Comparison of ENCODE assay signal across 17 cellular contexts in the genomic region with DNA sequence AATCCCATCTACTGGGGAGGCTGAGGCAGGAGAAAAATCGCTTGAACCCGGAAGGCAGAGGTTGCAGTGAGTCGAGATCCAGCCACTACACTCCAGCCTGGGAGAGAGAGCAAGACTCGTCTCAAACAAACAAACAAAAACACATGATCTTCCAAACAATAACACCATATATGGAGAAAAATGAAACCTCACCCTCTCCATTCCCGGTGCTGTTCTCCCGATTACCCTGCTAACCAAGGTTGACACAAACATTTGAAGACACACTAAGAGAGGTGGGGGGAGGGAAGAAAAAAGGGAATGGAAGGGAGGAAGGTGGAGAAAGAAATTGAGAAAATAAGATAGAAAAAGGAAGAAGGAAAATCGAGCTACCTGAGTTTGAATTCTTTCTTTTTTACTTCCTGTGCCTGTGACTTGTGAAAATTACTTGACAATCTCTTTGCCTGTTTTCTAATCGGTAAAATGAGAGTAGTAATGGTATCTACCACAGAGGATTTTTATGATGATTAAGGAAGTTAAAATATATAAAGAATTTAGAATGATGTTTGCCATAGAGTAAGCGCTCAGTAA. TPM values are rescaled to one million over a fixed set of nuclear protein-coding genes. Genes with fewer than 3 reads are reported as not detected.
A peak's percentile ranks its signal among the peaks of the same experiment; 100 is the strongest.
DNase-seq lines count a peak whose midpoint lies in the region; ATAC-seq, FAIRE-seq and TF ChIP-seq lines count a peak whose summit lies in the region.
"Had no signal": no experiment of that assay in that cellular context is flagged by ENCODE, and none has a peak within 500 bp of the region (broad histone marks: within the 10 kb centered on the region; RNA-seq: fewer than 3 reads in every experiment).

No MANE protein-coding gene starts in this region.

- ATAC-seq in Panc1 (no peak), left colon (peak; percentile 24), GM18909 (IDR thresholded peaks at IDR 0.05; ENCODE audit: poor library complexity, unreplicated experiment) (no peak)

- CTCF ChIA-PET in Panc1 (lab: Charles Lee), result no interaction called here

- POLR2A ChIA-PET in Panc1 (lab: Charles Lee), result no interaction called here

- peak; percentile 39 for DNase-seq in NCI-H2107 treated with DMSO at 0.1 percent for 48 hours (lab: John Stamatoyannopoulos, UW; ENCODE audit: unreplicated experiment)
- DNase-seq in NCI-H2107 (lab: John Stamatoyannopoulos, UW), result no peak
- DNase-seq in COLO668 (lab: John Stamatoyannopoulos, UW; ENCODE audit: unreplicated experiment), result peak; percentile 9
- no peak for DNase-seq in Panc1 (ENCODE audit: low read depth, low spot score)
- DNase-seq in left colon, result no peak
- DNase-seq in spleen, result no peak
- DNase-seq in HTR-8/SVneo (ENCODE audit: insufficient read length, low spot score), result no peak
- DNase-seq: activated effector memory CD4-positive, alpha-beta T cell treated with anti-CD3 and anti-CD28 coated beads, Interleukin-2, amount 50 U/mL, for 16 hours; GOT3; left ventricle myocardium superior; MG63 had no signal

- FAIRE-seq in HTR-8/SVneo (lab: Jason Lieb, UNC), result no peak
- FAIRE-seq: GM12878 had no signal

- no peaks in the 10 kb centered on the region for H3K36me3 ChIP-seq in Panc1 (ENCODE audit: control insufficient read depth, insufficient read depth, low read length)
- H3K36me3 ChIP-seq in spleen, result no peaks in the 10 kb centered on the region
- H3K36me3 ChIP-seq: heart left ventricle, MG63 had no signal

- BruUV-seq in Panc1 (replicated peaks; lab: Mats Ljungman, UMichigan), result no TSS peak

- 83 to 94% (median 87%) methylated on average over 9 of the region's 9 CpGs for WGBS in spleen, 5 donors

- TF ChIP-seq CTCF in Panc1 (IDR thresholded peaks at IDR 0.05) (no peak), spleen (IDR thresholded peaks at IDR 0.05 in 8 of 11, conservative IDR thresholded peaks at IDR 0.05 in 3 of 11) (no peak)

- H3K27ac ChIP-seq in Panc1 (ENCODE audit: low read length), result peak overlapping the region; percentile 89
- H3K27ac ChIP-seq in spleen, result no peak overlapping the region
- H3K27ac ChIP-seq: VCaP had no signal

- H3K4me3 ChIP-seq in Panc1 (ENCODE audit: low read depth in 2 of 2, low read length in 2 of 2) (peak overlapping the region; percentile 57 to 75), spleen (no peak overlapping the region)
- H3K4me3 ChIP-seq: MG63 had no signal

- H3K27me3 ChIP-seq in Panc1 (ENCODE audit: control insufficient read depth, insufficient read depth, low read length) (no peaks in the 10 kb centered on the region), spleen (replicated peaks in 1 of 7) (no peaks in the 10 kb centered on the region)
- H3K27me3 ChIP-seq: heart left ventricle, MG63 had no signal

- no peak for TF ChIP-seq POLR2A in spleen (IDR thresholded peaks at IDR 0.05)

- H3K4me1 ChIP-seq in Panc1 (ENCODE audit: control insufficient read depth, insufficient read depth, low read length) (peaks cover 29% of the 10 kb centered on the region), spleen (peaks cover 0 to 15% (median 6%) of the 10 kb centered on the region in 6 donors)

- H3K9me3 ChIP-seq in Panc1 (ENCODE audit: control insufficient read depth, insufficient read depth, low read depth, low read length), result no peaks in the 10 kb centered on the region
- H3K9me3 ChIP-seq in spleen, result no peaks in the 10 kb centered on the region
- H3K9me3 ChIP-seq: heart left ventricle, MG63 had no signal

- intact Hi-C loops in Panc1 (cut with micrococcal nuclease; ENCODE audit: unreplicated experiment), result no loop called here
- intact Hi-C loops in left colon (cut with DNase I, micrococcal nuclease), result no loop called here
- intact Hi-C loops in spleen (cut with DNase I; ENCODE audit: low total_unique reads), result no loop called here

- in situ Hi-C loops in Panc1 (cut with HindIII; ENCODE audit: low pct_unique_long_range_greater_than_20kb, low sequenced_read_pairs), result no loop called here

RNA-seq across cellular contexts. Expression of gene PLSCR2, which starts 1.1 kb away (rescaled TPM):
- total RNA-seq in Panc1 (2021; ENCODE audit: unreplicated experiment) (0.54 TPM), left colon (1 to 10 TPM in 1 of 2 donors, under 1 TPM in 1; 0.70 to 2.7 TPM), spleen (under 1 TPM in 1 of 7 donors, not detected in 6; 0.66 TPM)
- 0.40 TPM for polyA plus RNA-seq in Panc1 (2012; ENCODE audit: insufficient read length)
- polyA plus RNA-seq in spleen, result not detected
- total RNA-seq: A673, GM12878, heart left ventricle, left ventricle myocardium superior, Right ventricle myocardium inferior had no signal
- polyA plus RNA-seq: GM12878, heart left ventricle had no signal

Comparison
In these comparisons a context has a peak if more than half of its experiments do, and no peak if none do; other contexts are left out.
1. DNase-seq: peak in NCI-H2107 treated with DMSO at 0.1 percent for 48 hours (single experiment) and COLO668 (single experiment); none in NCI-H2107 (single experiment), Panc1 (single experiment), left colon (0 of 2), spleen (single experiment) and HTR-8/SVneo (single experiment).
2. H3K4me3 ChIP-seq: peak in Panc1 (2 of 2); none in spleen (0 of 8).